In the genomic region with DNA sequence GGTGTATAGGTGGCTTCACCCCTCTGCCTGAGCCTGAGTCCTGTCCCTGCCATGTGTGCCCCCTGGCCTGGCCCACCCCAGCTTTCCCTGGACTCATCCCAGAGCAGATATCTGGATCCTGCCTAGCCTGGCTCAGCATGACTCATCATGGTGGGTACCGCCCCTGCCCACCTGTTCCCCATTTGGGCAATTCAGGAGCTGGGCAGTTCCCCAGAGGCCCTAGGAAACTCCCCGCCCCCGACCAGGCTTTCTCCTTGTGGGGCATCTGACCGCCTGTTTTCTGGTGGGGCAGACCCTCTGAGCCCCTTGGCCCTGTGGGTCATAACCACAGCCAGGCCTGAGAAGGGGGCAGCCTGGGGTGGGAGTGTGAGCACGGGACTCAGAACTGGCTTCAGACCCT, we compare ENCODE assay signal across 27 cellular contexts. TPM values are rescaled to one million over a fixed set of nuclear protein-coding genes. Genes with fewer than 3 reads are reported as not detected.
DNase-seq lines count a peak whose midpoint lies in the region; ATAC-seq and TF ChIP-seq lines count a peak whose summit lies in the region.
"Had no signal": no experiment of that assay in that cellular context is flagged by ENCODE, and none has a peak within 500 bp of the region (broad histone marks: within the 10 kb centered on the region; RNA-seq: fewer than 3 reads in every experiment).

No MANE protein-coding gene starts in this region.

- BruUV-seq in HCT116 (replicated peaks; lab: Mats Ljungman, UMichigan): no TSS peak

- TF ChIP-seq RAD21 in HCT116 (IDR thresholded peaks at IDR 0.05; ENCODE audit: low read depth): no peak

- H3K79me2 ChIP-seq in HCT116 (ENCODE audit: insufficient read depth, low read length): peaks cover 59% of the 10 kb centered on the region

- no peak overlapping the region for H2BK120ac ChIP-seq in neuronal stem cell (ENCODE audit: low read depth, low read length)

- peak overlapping the region; percentile 46 for H2BK5ac ChIP-seq in neuronal stem cell (ENCODE audit: low read length)

- TF ChIP-seq POLR2A in HCT116 (IDR thresholded peaks at IDR 0.05; ENCODE audit: borderline replicate concordance, extremely low read depth, insufficient read depth, insufficient read length) (no peak), spleen (IDR thresholded peaks at IDR 0.05) (no peak)

- H3K36me3 ChIP-seq in BLaER1 treated with 17β-estradiol and CSF1 and Interleukin-3, amounts not matched to agents 10 nM and 100 nM: peaks cover 12 to 62% (median 49%) of the 10 kb centered on the region in 11 experiments
- H3K36me3 ChIP-seq in HCT116 (ENCODE audit: control insufficient read depth in 1 of 2, insufficient read depth in 2 of 2, low read length in 2 of 2) (peaks cover 0 to 3% of the 10 kb centered on the region in 2 experiments; a peak in 3 of 4 replicates), SJCRH30 (no peaks in the 10 kb centered on the region), neuronal stem cell (replicated peaks in 1 of 2; ENCODE audit: control insufficient read depth in 2 of 2, insufficient read depth in 2 of 2, low read length in 2 of 2) (no peaks in the 10 kb centered on the region), spleen (peaks cover 0 to 40% (median 0%) of the 10 kb centered on the region in 6 donors)
- H3K36me3 ChIP-seq: ovary, right atrium auricular region had no signal

- H3K27me3 ChIP-seq in BLaER1 treated with 17β-estradiol and CSF1 and Interleukin-3, amounts not matched to agents 10 nM and 100 nM: no peaks in the 10 kb centered on the region
- no peaks in the 10 kb centered on the region for H3K27me3 ChIP-seq in HCT116 (ENCODE audit: insufficient read depth, low read length)
- no peaks in the 10 kb centered on the region; the same call in 1 of the 2 replicates for H3K27me3 ChIP-seq in SJCRH30
- peaks cover 4 to 19% (median 7%) of the 10 kb centered on the region in 3 experiments for H3K27me3 ChIP-seq in neuronal stem cell (ENCODE audit: control insufficient read depth in 3 of 3, insufficient read depth in 3 of 3, low read depth in 1 of 3, low read length in 3 of 3)
- peaks cover 0 to 10% (median 0%) of the 10 kb centered on the region in 7 donors for H3K27me3 ChIP-seq in spleen (replicated peaks in 1 of 7)
- H3K27me3 ChIP-seq: ovary, right atrium auricular region had no signal

- no peaks in the 10 kb centered on the region for H3K9me2 ChIP-seq in HCT116 (ENCODE audit: insufficient read depth)

- H2BK12ac ChIP-seq in neuronal stem cell (ENCODE audit: low read length): no peak overlapping the region

- H3K18ac ChIP-seq in neuronal stem cell (ENCODE audit: low read length): peak overlapping the region; percentile 71

- H3K9ac ChIP-seq in BLaER1 treated with 17β-estradiol and CSF1 and Interleukin-3, amounts not matched to agents 10 nM and 100 nM: peak overlapping the region; percentile 33 to 80 (median 73); a peak in 20 of 22 replicates
- H3K9ac ChIP-seq in HCT116 (ENCODE audit: low read length) (no peak overlapping the region), neuronal stem cell (ENCODE audit: low read depth, low read length, poor library complexity) (no peak overlapping the region)

- TF ChIP-seq CTCF in HCT116 (IDR thresholded peaks at IDR 0.05 in 2 of 3, conservative IDR thresholded peaks at IDR 0.05 in 1 of 3; ENCODE audit: borderline replicate concordance in 1 of 3, insufficient read depth in 1 of 3, low read depth in 2 of 3, low read length in 2 of 3) (no peak), spleen (IDR thresholded peaks at IDR 0.05 in 8 of 11, conservative IDR thresholded peaks at IDR 0.05 in 3 of 11) (no peak)

- RAD21 ChIA-PET in HCT116 (lab: Charles Lee; ENCODE audit: low non-redundant PET in 1 of 2, low total read pairs in 2 of 2, uncharacterized antibody in 2 of 2, unreplicated experiment in 2 of 2): no interaction called here

- H2BK15ac ChIP-seq in neuronal stem cell (ENCODE audit: low read length): no peak overlapping the region

- H4K91ac ChIP-seq in neuronal stem cell (ENCODE audit: low read depth, low read length, poor library complexity): no peak overlapping the region

- H3K4ac ChIP-seq in neuronal stem cell (ENCODE audit: low read length): no peak overlapping the region

- POLR2A ChIA-PET in HCT116 (lab: Charles Lee): no interaction called here

- H2AFZ ChIP-seq in HCT116 (ENCODE audit: low read depth, low read length, poor library complexity, severe bottlenecking) (no peak overlapping the region), neuronal stem cell (ENCODE audit: low read length) (no peak overlapping the region)

- CTCF ChIA-PET in HCT116 (lab: Charles Lee): no interaction called here

- H4K8ac ChIP-seq in neuronal stem cell (ENCODE audit: low read depth, low read length): no peak overlapping the region

- no peak for ATAC-seq in HCT116
- ATAC-seq: left cardiac atrium had no signal

- H4K20me1 ChIP-seq in BLaER1 treated with 17β-estradiol and CSF1 and Interleukin-3, amounts not matched to agents 10 nM and 100 nM: peaks cover 58 to 79% (median 65%) of the 10 kb centered on the region in 11 experiments
- no peaks in the 10 kb centered on the region for H4K20me1 ChIP-seq in HCT116 (ENCODE audit: insufficient read depth)

- H2AK5ac ChIP-seq in neuronal stem cell (ENCODE audit: low read depth, low read length): peak overlapping the region; percentile 65

- H3K4me2 ChIP-seq in BLaER1 treated with 17β-estradiol and CSF1 and Interleukin-3, amounts not matched to agents 10 nM and 100 nM: peak overlapping the region; percentile 78 to 99 (median 91)
- H3K4me2 ChIP-seq in HCT116 (ENCODE audit: low read length) (peak overlapping the region; percentile 27; the same call in 1 of the 2 replicates), neuronal stem cell (ENCODE audit: insufficient read depth, low read length, poor library complexity, severe bottlenecking) (no peak overlapping the region)

- no peak overlapping the region for H3K23ac ChIP-seq in neuronal stem cell (ENCODE audit: low read depth, low read length, poor library complexity)

- intact Hi-C loops in HCT116 (cut with micrococcal nuclease): no loop called here
- intact Hi-C loops in spleen (cut with DNase I; ENCODE audit: low total_unique reads): no loop called here

- peaks cover 3% of the 10 kb centered on the region for H3K79me1 ChIP-seq in neuronal stem cell (ENCODE audit: low read depth, low read length)

- WGBS in neuronal stem cell (ENCODE audit: extremely low coverage in 2 of 2, insufficient read length in 2 of 2, insufficient replicate concordance in 1 of 2), 2 donors: no CpG with 5 or more reads among the region's 5 CpGs
- WGBS in spleen, 5 donors: 54 to 82% (median 64%) methylated on average over 5 of the region's 5 CpGs

- H3K27ac ChIP-seq in BLaER1 treated with 17β-estradiol and CSF1 and Interleukin-3, amounts not matched to agents 10 nM and 100 nM: peak overlapping the region in 9 of 11 experiments; percentile 37 to 96 (median 72); a peak in 16 of 22 replicates
- H3K27ac ChIP-seq in HCT116 (ENCODE audit: low read depth, low read length) (no peak overlapping the region), SJCRH30 (no peak overlapping the region), neuronal stem cell (replicated peaks; ENCODE audit: low read length) (no peak overlapping the region), spleen (peak overlapping the region in 3 of 8 donors; percentile 67 to 96 (median 95))
- H3K27ac ChIP-seq: ovary, right atrium auricular region, thoracic aorta had no signal

- DNase-seq in HCT116 (ENCODE audit: low read depth, low spot score): no peak
- peak; percentile 76 to 81 for DNase-seq in SJCRH30
- no peak for DNase-seq in neuronal stem cell (ENCODE audit: low spot score)
- DNase-seq in ecto neural progenitor cell (ENCODE audit: low spot score): no peak
- DNase-seq in NCI-H345 treated with DMSO at 0.1 percent for 48 hours (lab: John Stamatoyannopoulos, UW; ENCODE audit: unreplicated experiment): no peak
- no peak for DNase-seq in spleen
- DNase-seq in activated CD4-positive, alpha-beta T cell treated with anti-CD3 and anti-CD28 coated beads for 4 hours: no peak
- DNase-seq: activated B cell treated with CpG ODN at 0.5 μM for 24 hours; activated CD4-positive, alpha-beta memory T cell treated with anti-CD3 and anti-CD28 coated beads, Interleukin-2, amount 10 ng/mL, durations not matched to agents 7 days and 5 days; activated gamma-delta T cell treated with Interleukin-2 at 50 U/mL for 16 hours; amygdala; CD8-positive, alpha-beta memory T cell; glutamatergic neuron; Kasumi-1; left cardiac atrium; mesendoderm; naive B cell; NCI-H1092; NCI-H2029 treated with DMSO at 0.1 percent for 48 hours; NCI-H446 treated with DMSO at 0.1 percent for 48 hours; ovary; T-helper 9 cell had no signal

- peak overlapping the region in 8 of 10 experiments; percentile 25 to 99 (median 56); a peak in 13 of 20 replicates for H3K4me3 ChIP-seq in BLaER1 treated with 17β-estradiol and CSF1 and Interleukin-3, amounts not matched to agents 10 nM and 100 nM
- H3K4me3 ChIP-seq in HCT116 (replicated peaks in 1 of 2; ENCODE audit: low read depth in 1 of 2, low read length in 2 of 2): no peak overlapping the region
- H3K4me3 ChIP-seq in SJCRH30: no peak overlapping the region
- H3K4me3 ChIP-seq in neuronal stem cell (ENCODE audit: low read length in 2 of 2): no peak overlapping the region
- H3K4me3 ChIP-seq in spleen: peak overlapping the region in 1 of 8 donors; percentile 42
- H3K4me3 ChIP-seq: coronary artery, ovary, right atrium auricular region, thoracic aorta had no signal

- no peak overlapping the region for H3K14ac ChIP-seq in neuronal stem cell (ENCODE audit: low read length)

- H3K9me3 ChIP-seq in BLaER1 treated with 17β-estradiol and CSF1 and Interleukin-3, amounts not matched to agents 10 nM and 100 nM (replicated peaks in 1 of 11): no peaks in the 10 kb centered on the region
- H3K9me3 ChIP-seq in HCT116 (ENCODE audit: control insufficient read depth in 1 of 2, insufficient read depth in 1 of 2, low read depth in 1 of 2, low read length in 2 of 2) (no peaks in the 10 kb centered on the region), SJCRH30 (replicated peaks) (no peaks in the 10 kb centered on the region), neuronal stem cell (replicated peaks in 1 of 2; ENCODE audit: control insufficient read depth in 2 of 2, insufficient read depth in 1 of 2, low read depth in 1 of 2, low read length in 2 of 2) (peaks cover 0 to 4% of the 10 kb centered on the region in 2 donors), spleen (no peaks in the 10 kb centered on the region)
- H3K9me3 ChIP-seq: ovary, right atrium auricular region, thoracic aorta had no signal

- H3K4me1 ChIP-seq in BLaER1 treated with 17β-estradiol and CSF1 and Interleukin-3, amounts not matched to agents 10 nM and 100 nM: peaks cover 57 to 76% (median 69%) of the 10 kb centered on the region in 10 experiments
- H3K4me1 ChIP-seq in HCT116 (ENCODE audit: control insufficient read depth in 1 of 2, insufficient read depth in 2 of 2, low read length in 2 of 2) (peaks cover 9 to 42% of the 10 kb centered on the region in 2 experiments), SJCRH30 (peaks cover 20% of the 10 kb centered on the region), neuronal stem cell (ENCODE audit: control insufficient read depth in 2 of 2, insufficient read depth in 1 of 2, low read depth in 1 of 2, low read length in 2 of 2) (peaks cover 8 to 13% of the 10 kb centered on the region in 2 donors), spleen (peaks cover 10 to 96% (median 60%) of the 10 kb centered on the region in 6 donors)

RNA-seq across cellular contexts. Expression of gene TSPO, which starts 4.4 kb away (rescaled TPM):
- 192 TPM for total RNA-seq in HCT116 (2021; ENCODE audit: unreplicated experiment)
- polyA plus RNA-seq in HCT116 (2012): 201 and 205 TPM in 2 replicates
- 0.89 and 1.9 TPM in 2 replicates for total RNA-seq in SJCRH30 (2014; rRNA removed; shearing (Covaris generic))
- 13.7 TPM for polyA plus RNA-seq in neuronal stem cell (2013, experiment 1 of 2)
- 13.8 TPM for polyA plus RNA-seq in neuronal stem cell (2013, experiment 2 of 2)
- 100 to 1,000 TPM in 6 of 7 donors, 10 to 100 TPM in 1; 90.1 to 596 (median 199) TPM for total RNA-seq in spleen
- polyA plus RNA-seq in spleen: 100 to 1,000 TPM; 115 to 182 (median 122) TPM

RNA-seq across cellular contexts. Expression of gene MCAT, which starts 12.6 kb away (rescaled TPM):
- total RNA-seq in HCT116 (2021; ENCODE audit: unreplicated experiment): 34.8 TPM
- 19.0 and 20.8 TPM in 2 replicates for polyA plus RNA-seq in HCT116 (2012)
- 19.7 and 20.8 TPM in 2 replicates for total RNA-seq in SJCRH30 (2014; rRNA removed; shearing (Covaris generic))
- 14.6 TPM for polyA plus RNA-seq in neuronal stem cell (2013, experiment 1 of 2)
- polyA plus RNA-seq in neuronal stem cell (2013, experiment 2 of 2): 12.4 TPM
- 10 to 100 TPM in 5 of 7 donors, 1 to 10 TPM in 2; 8.3 to 25.3 (median 11.3) TPM for total RNA-seq in spleen
- polyA plus RNA-seq in spleen: 10 to 100 TPM in 2 of 3 donors, 1 to 10 TPM in 1; 7.6 to 13.0 (median 11.7) TPM

RNA-seq across cellular contexts. Expression of gene TTLL12, which starts 31.1 kb away (rescaled TPM):
- total RNA-seq in HCT116 (2021; ENCODE audit: unreplicated experiment) (100 TPM), spleen (10 to 100 TPM; 16.6 to 21.6 (median 19.9) TPM)
- 69.1 and 73.8 TPM in 2 replicates for polyA plus RNA-seq in HCT116 (2012)
- total RNA-seq in SJCRH30 (2014; rRNA removed; shearing (Covaris generic)): 70.3 and 76.6 TPM in 2 replicates
- polyA plus RNA-seq in neuronal stem cell (2013, experiment 1 of 2): 35.3 TPM
- 37.1 TPM for polyA plus RNA-seq in neuronal stem cell (2013, experiment 2 of 2)
- polyA plus RNA-seq in spleen: 10 to 100 TPM in 2 of 3 donors, 1 to 10 TPM in 1; 8.7 to 19.3 (median 11.3) TPM

RNA-seq across cellular contexts. Expression of gene BIK, which starts 45.2 kb away (rescaled TPM):
- total RNA-seq in HCT116 (2021; ENCODE audit: unreplicated experiment): 31.0 TPM
- 30.0 and 30.2 TPM in 2 replicates for polyA plus RNA-seq in HCT116 (2012)
- total RNA-seq in SJCRH30 (2014; rRNA removed; shearing (Covaris generic)): 0.14 TPM in 1 of 2 replicates, not detected in the other
- 1.3 TPM for polyA plus RNA-seq in neuronal stem cell (2013, experiment 1 of 2)
- 1.0 TPM for polyA plus RNA-seq in neuronal stem cell (2013, experiment 2 of 2)
- 1 to 10 TPM; 1.1 to 6.8 (median 2.5) TPM for total RNA-seq in spleen
- 10 to 100 TPM in 1 of 3 donors, 1 to 10 TPM in 2; 2.0 to 14.2 (median 2.1) TPM for polyA plus RNA-seq in spleen
- total RNA-seq: fibroblast of lung, left cardiac atrium, thoracic aorta had no signal
- polyA plus RNA-seq: fibroblast of lung had no signal

Comparison
In these comparisons a context has a peak if more than half of its experiments do, and no peak if none do; other contexts are left out.
1. H3K27ac ChIP-seq: peak in BLaER1 treated with 17β-estradiol and CSF1 and Interleukin-3, amounts not matched to agents 10 nM and 100 nM (9 of 11); none in HCT116 (single experiment), SJCRH30 (single experiment) and neuronal stem cell (single experiment).
2. H3K4me3 ChIP-seq: peak in BLaER1 treated with 17β-estradiol and CSF1 and Interleukin-3, amounts not matched to agents 10 nM and 100 nM (8 of 10); none in HCT116 (0 of 2), SJCRH30 (single experiment) and neuronal stem cell (0 of 2).
3. H3K9ac ChIP-seq: peak in BLaER1 treated with 17β-estradiol and CSF1 and Interleukin-3, amounts not matched to agents 10 nM and 100 nM (11 of 11); none in HCT116 (single experiment) and neuronal stem cell (single experiment).
4. DNase-seq: peak in SJCRH30 (2 of 2); none in HCT116 (single experiment), neuronal stem cell (single experiment), ecto neural progenitor cell (single experiment), NCI-H345 treated with DMSO at 0.1 percent for 48 hours (single experiment), spleen (single experiment) and activated CD4-positive, alpha-beta T cell treated with anti-CD3 and anti-CD28 coated beads for 4 hours (0 of 2).
5. RNA of gene TSPO, which starts 4.4 kb away (total RNA-seq): 90.1 to 596 TPM in spleen and 192 TPM in HCT116 (single experiment); 0.89 to 1.9 TPM in SJCRH30; every median in the first group is over 10 times any median in the second.